In the genomic region with DNA sequence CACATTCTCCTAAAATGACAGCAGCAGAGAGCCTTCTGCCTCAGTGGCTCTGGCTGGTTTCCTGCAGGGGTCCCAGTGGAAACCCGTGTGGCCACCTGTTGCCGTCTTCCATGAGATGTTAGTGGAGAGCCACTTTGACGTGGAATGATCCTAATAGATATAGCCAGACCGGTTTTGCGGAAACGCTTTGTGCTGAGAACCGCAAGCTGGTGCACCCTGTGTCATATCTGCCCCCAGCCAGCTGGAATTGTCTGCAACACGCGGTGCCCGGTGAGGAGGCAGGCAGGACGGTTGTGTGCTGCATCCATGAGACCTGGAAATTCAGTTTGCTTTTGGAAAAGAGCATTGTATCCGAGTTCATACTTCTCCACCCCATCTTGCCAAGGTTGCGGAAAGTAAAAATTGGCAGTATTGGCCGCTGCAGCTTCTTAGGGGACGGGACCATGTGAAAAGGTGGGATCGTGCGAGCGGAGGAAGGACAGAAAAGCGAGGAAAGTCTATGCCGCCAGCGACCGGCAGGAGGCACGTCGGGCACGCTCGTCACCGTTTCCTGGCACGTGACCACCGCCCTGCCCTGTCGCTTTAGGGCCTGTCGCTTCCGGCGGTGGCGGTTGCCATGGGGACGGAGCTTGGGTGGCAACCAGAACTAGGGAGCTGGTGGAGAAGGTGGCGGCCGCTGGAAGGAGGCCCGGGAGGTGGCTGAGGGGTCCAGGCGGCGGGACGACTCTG, we compare ENCODE assay signal across 8 cellular contexts. TPM values are rescaled to one million over a fixed set of nuclear protein-coding genes. Genes with fewer than 3 reads are reported as not detected.
DNase-seq lines count a peak whose midpoint lies in the region; ATAC-seq and TF ChIP-seq lines count a peak whose summit lies in the region.

A gene with protein sequence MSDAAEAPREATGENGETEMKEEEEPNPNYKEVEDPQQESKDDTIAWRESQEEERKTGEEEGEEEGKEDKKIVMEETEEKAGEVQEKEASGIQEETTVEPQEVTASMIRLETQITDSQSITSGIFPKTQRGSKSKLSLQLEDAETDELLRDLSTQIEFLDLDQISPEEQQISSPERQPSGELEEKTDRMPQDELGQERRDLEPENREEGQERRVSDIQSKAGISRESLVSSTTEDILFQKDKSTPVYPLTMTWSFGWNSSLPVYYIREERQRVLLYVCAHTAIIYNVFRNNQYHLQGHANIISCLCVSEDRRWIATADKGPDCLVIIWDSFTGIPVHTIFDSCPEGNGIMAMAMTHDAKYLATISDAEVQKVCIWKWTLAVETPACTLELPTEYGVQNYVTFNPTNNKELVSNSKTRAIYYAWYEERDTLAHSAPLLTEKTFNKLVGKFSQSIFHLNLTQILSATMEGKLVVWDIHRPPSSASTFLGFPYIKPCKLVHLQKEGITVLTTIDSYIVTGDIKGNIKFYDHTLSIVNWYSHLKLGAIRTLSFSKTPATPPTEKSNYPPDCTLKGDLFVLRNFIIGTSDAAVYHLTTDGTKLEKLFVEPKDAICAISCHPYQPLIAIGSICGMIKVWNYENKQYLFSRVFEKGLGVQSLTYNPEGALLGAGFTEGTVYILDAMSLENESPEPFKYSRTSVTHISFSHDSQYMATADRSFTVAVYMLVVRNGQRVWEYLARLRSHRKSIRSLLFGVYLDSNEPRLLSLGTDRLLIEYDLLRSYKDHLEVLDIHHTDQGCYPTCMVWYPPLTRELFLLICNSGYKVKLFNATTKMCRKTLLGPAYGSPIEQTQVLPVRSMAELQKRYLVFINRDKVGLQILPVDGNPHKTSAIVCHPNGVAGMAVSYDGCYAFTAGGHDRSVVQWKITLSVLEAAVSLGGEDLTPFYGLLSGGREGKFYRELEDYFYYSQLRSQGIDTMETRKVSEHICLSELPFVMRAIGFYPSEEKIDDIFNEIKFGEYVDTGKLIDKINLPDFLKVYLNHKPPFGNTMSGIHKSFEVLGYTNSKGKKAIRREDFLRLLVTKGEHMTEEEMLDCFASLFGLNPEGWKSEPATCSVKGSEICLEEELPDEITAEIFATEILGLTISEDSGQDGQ (plus strand): TSS at position 643 of the 729 bp plus-strand sequence. CDS start 2,714 bp downstream, outside the sequence.

- peak; percentile 82 for DNase-seq in Caki2 (ENCODE audit: low read depth)
- DNase-seq in Jurkat, Clone E6-1 (ENCODE audit: low read depth, low spot score): peak; percentile 88
- peak; percentile 45 for DNase-seq in SK-N-MC (ENCODE audit: low read depth, low spot score)
- DNase-seq in activated naive CD8-positive, alpha-beta T cell treated with anti-CD3 and anti-CD28 coated beads, Interleukin-2, amount 10 ng/mL, durations not matched to agents 7 days and 5 days: peak; percentile 96
- peak; percentile 99 for DNase-seq in left cardiac atrium
- peak; percentile 94 for DNase-seq in prostate gland (ENCODE audit: low spot score)
- peak; percentile 96 to 100 for DNase-seq in upper lobe of left lung

- peak within 1 kb of the TSS; percentile 68 for H3K27ac ChIP-seq in SK-N-MC
- H3K27ac ChIP-seq in prostate gland: peak within 1 kb of the TSS; percentile 17 to 26
- peak within 1 kb of the TSS; percentile 44 to 76 (median 64) for H3K27ac ChIP-seq in upper lobe of left lung

- peak within 1 kb of the TSS; percentile 84 for H3K4me3 Mint-ChIP-seq in activated naive CD8-positive, alpha-beta T cell treated with anti-CD3 and anti-CD28 coated beads, Interleukin-2, amount 10 ng/mL, durations not matched to agents 7 days and 5 days

- peak within 1 kb of the TSS; percentile 91 for H3K27ac Mint-ChIP-seq in activated naive CD8-positive, alpha-beta T cell treated with anti-CD3 and anti-CD28 coated beads, Interleukin-2, amount 10 ng/mL, durations not matched to agents 7 days and 5 days

- H3K27me3 ChIP-seq in prostate gland (replicated peaks; ENCODE audit: insufficient read depth) (no peaks in the 10 kb centered on the region), upper lobe of left lung (no peaks in the 10 kb centered on the region)

- peaks cover 8% of the 10 kb centered on the region for H3K4me1 Mint-ChIP-seq in activated naive CD8-positive, alpha-beta T cell treated with anti-CD3 and anti-CD28 coated beads, Interleukin-2, amount 10 ng/mL, durations not matched to agents 7 days and 5 days

- H3K4me1 ChIP-seq in prostate gland (replicated peaks) (peaks cover 5% of the 10 kb centered on the region), upper lobe of left lung (peaks cover 5 to 11% (median 9%) of the 10 kb centered on the region in 4 donors)

- POLR2A ChIA-PET in activated naive CD8-positive, alpha-beta T cell treated with anti-CD3 and anti-CD28 coated beads, Interleukin-2, amount 10 ng/mL, durations not matched to agents 7 days and 5 days (lab: Charles Lee): interaction anchor here (0.9 to 1.3 kb wide), 5 partner anchors 10 to 116 kb away, joined by 3 to 4 read pairs (median 3); a partner anchor contains a TSS

- peaks cover 2% of the 10 kb centered on the region for H3K36me3 Mint-ChIP-seq in activated naive CD8-positive, alpha-beta T cell treated with anti-CD3 and anti-CD28 coated beads, Interleukin-2, amount 10 ng/mL, durations not matched to agents 7 days and 5 days

- H3K27me3 Mint-ChIP-seq in activated naive CD8-positive, alpha-beta T cell treated with anti-CD3 and anti-CD28 coated beads, Interleukin-2, amount 10 ng/mL, durations not matched to agents 7 days and 5 days: no peaks in the 10 kb centered on the region

- in situ Hi-C loops in Caki2 (cut with HindIII; ENCODE audit: low pct_unique_long_range_greater_than_20kb, low sequenced_read_pairs): no loop called here

- 32% methylated on average over 41 of the region's 41 CpGs for WGBS in prostate gland
- WGBS in upper lobe of left lung, 2 donors: 24 to 32% methylated on average over 35 to 39 of the region's 41 CpGs

- TF ChIP-seq CTCF in prostate gland (IDR thresholded peaks at IDR 0.05) (peak; percentile 48 to 93 (median 82)), upper lobe of left lung (IDR thresholded peaks at IDR 0.05) (peak; percentile 86 to 98 (median 94))

- H3K9me3 ChIP-seq in SK-N-MC (ENCODE audit: low read depth, low read length): no peaks in the 10 kb centered on the region
- no peaks in the 10 kb centered on the region for H3K9me3 ChIP-seq in prostate gland
- no peaks in the 10 kb centered on the region for H3K9me3 ChIP-seq in upper lobe of left lung

- TF ChIP-seq EP300 in upper lobe of left lung (IDR thresholded peaks at IDR 0.05): peak in 1 of 4 donors; percentile 63

- peak within 1 kb of the TSS; percentile 38 for H3K9ac ChIP-seq in SK-N-MC (ENCODE audit: insufficient read length)

- no peaks in the 10 kb centered on the region for H3K9me3 Mint-ChIP-seq in activated naive CD8-positive, alpha-beta T cell treated with anti-CD3 and anti-CD28 coated beads, Interleukin-2, amount 10 ng/mL, durations not matched to agents 7 days and 5 days

- TF ChIP-seq POLR2A in prostate gland (IDR thresholded peaks at IDR 0.05) (no peak), upper lobe of left lung (IDR thresholded peaks at IDR 0.05) (peak in 1 of 4 donors; percentile 38)

- intact Hi-C loops in left cardiac atrium (cut with DNase I) (loop anchor here (5.0 to 10.0 kb wide), 2 partner anchors 114 to 207 kb away; no protein-coding TSS in a partner anchor), prostate gland (cut with DNase I) (no loop called here)

- ATAC-seq in GM21381 (IDR thresholded peaks at IDR 0.05; ENCODE audit: unreplicated experiment) (peak; percentile 92), left cardiac atrium (peak; percentile 95 to 98), upper lobe of left lung (ENCODE audit: low FRiP score in 2 of 2) (peak; percentile 94 to 95)
- ATAC-seq in activated naive CD8-positive, alpha-beta T cell treated with anti-CD3 and anti-CD28 coated beads, Interleukin-2, amount 10 ng/mL, durations not matched to agents 7 days and 5 days (ENCODE audit: low read depth): peak; percentile 94

- H3K4me3 ChIP-seq in Jurkat, Clone E6-1 (ENCODE audit: low read length): peak within 1 kb of the TSS; percentile 52
- H3K4me3 ChIP-seq in SK-N-MC: peak within 1 kb of the TSS; percentile 72
- H3K4me3 ChIP-seq in prostate gland: peak within 1 kb of the TSS; percentile 28 to 37
- peak within 1 kb of the TSS; percentile 48 to 64 (median 58) for H3K4me3 ChIP-seq in upper lobe of left lung

- H3K36me3 ChIP-seq in SK-N-MC (ENCODE audit: insufficient read depth, low read length) (peaks cover 12% of the 10 kb centered on the region; the same call in 1 of the 2 replicates), prostate gland (peaks cover 0 to 13% of the 10 kb centered on the region in 2 donors), upper lobe of left lung (peaks cover 7 to 45% (median 24%) of the 10 kb centered on the region in 4 donors)

RNA-seq across cellular contexts. Expression of the gene that starts here (rescaled TPM):
- total RNA-seq in Caki2 (2014; rRNA removed; shearing (Covaris generic); ENCODE audit: low replicate concordance): 10.8 and 12.3 TPM in 2 replicates
- 0.43 TPM for polyA plus RNA-seq in Jurkat, Clone E6-1 (2012; ENCODE audit: insufficient read depth, insufficient read length)
- 1 to 10 TPM; 1.4 TPM for total RNA-seq in activated naive CD8-positive, alpha-beta T cell treated with anti-CD3 and anti-CD28 coated beads, Interleukin-2, amount 10 ng/mL, durations not matched to agents 7 days and 5 days
- total RNA-seq in left cardiac atrium: 1 to 10 TPM in 1 of 2 donors, under 1 TPM in 1; 0.77 to 1.3 TPM
- 1 to 10 TPM in 1 of 2 donors, under 1 TPM in 1; 0.55 to 4.5 TPM for total RNA-seq in prostate gland
- 10 to 100 TPM in 4 of 6 donors, 1 to 10 TPM in 2; 3.1 to 65.1 (median 12.7) TPM for total RNA-seq in upper lobe of left lung

Comparison
In these comparisons a context has a peak if more than half of its experiments do, and no peak if none do; other contexts are left out.
1. Peak in every context shown above with its lines: DNase-seq, ATAC-seq, H3K4me3 ChIP-seq and H3K27ac ChIP-seq.
2. DNase-seq: peak in every context shown above with its lines; median percentile 99 in left cardiac atrium; 98 in upper lobe of left lung; 96 in activated naive CD8-positive, alpha-beta T cell treated with anti-CD3 and anti-CD28 coated beads, Interleukin-2, amount 10 ng/mL, durations not matched to agents 7 days and 5 days; 94 in prostate gland; 88 in Jurkat, Clone E6-1; 82 in Caki2; 45 in SK-N-MC.